10 cellular contexts compared by ENCODE assay signal in the genomic region with DNA sequence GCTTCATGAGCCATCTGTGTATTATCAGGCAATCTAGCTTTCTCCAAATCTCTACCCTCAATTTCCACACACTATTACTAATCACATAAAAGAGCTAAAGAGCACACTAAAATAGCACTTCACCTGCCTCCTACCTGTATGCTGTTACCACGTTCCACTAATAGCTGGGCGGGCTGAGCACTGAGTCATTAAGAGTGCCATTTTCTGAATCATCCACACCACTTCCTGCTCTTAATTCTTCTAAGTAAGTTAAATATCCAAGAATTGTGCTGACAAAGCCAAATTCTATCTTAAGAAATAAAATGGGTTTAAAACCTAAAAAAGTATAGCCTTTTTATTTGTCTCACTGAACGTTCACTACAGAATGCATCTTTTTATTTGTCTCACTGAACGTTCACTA. TPM values are rescaled to one million over a fixed set of nuclear protein-coding genes. Genes with fewer than 3 reads are reported as not detected.
DNase-seq lines count a peak whose midpoint lies in the region; ATAC-seq, FAIRE-seq and TF ChIP-seq lines count a peak whose summit lies in the region.
"Had no signal": no experiment of that assay in that cellular context is flagged by ENCODE, and none has a peak within 500 bp of the region (broad histone marks: within the 10 kb centered on the region; RNA-seq: fewer than 3 reads in every experiment).

No MANE protein-coding gene starts in this region.

- CTCF ChIA-PET in Calu3 (lab: Charles Lee) = interaction anchor here (0.6 to 1.1 kb wide), 3 partner anchors 140 to 282 kb away, joined by 3 to 4 read pairs (median 3); no protein-coding TSS in a partner anchor

- TF ChIP-seq CTCF in Calu3 (IDR thresholded peaks at IDR 0.05; ENCODE audit: unreplicated experiment) = no peak

- no peak for ATAC-seq in HG02798 (IDR thresholded peaks at IDR 0.05; ENCODE audit: poor library complexity, unreplicated experiment)
- ATAC-seq in HG02623 (IDR thresholded peaks at IDR 0.05; ENCODE audit: unreplicated experiment) = no peak
- ATAC-seq in GM18907 (IDR thresholded peaks at IDR 0.05; ENCODE audit: unreplicated experiment) = no peak

- H3K9me3 Mint-ChIP-seq in Calu3 (ENCODE audit: low read depth, unreplicated experiment) = no peaks in the 10 kb centered on the region
- H3K9me3 Mint-ChIP-seq: IgD-negative memory B cell had no signal

- DNase-seq in Calu3 (peak; percentile 55), RCC 7860 (ENCODE audit: low spot score) (peak; percentile 47), pulmonary artery endothelial cell (ENCODE audit: low read depth, low spot score) (peak; percentile 13), NCI-H510A (lab: John Stamatoyannopoulos, UW) (no peak)
- DNase-seq in activated naive CD4-positive, alpha-beta T cell treated with anti-CD3 and anti-CD28 coated beads, Interleukin-2, amount 50 U/mL, for 16 hours = peak; percentile 73

- FAIRE-seq in RCC 7860 (lab: Jason Lieb, UNC) = peak; percentile 81
- FAIRE-seq: endometrium had no signal

- H3K27me3 Mint-ChIP-seq in Calu3 (ENCODE audit: unreplicated experiment) = no peaks in the 10 kb centered on the region
- H3K27me3 Mint-ChIP-seq: IgD-negative memory B cell had no signal

- peaks cover 27% of the 10 kb centered on the region for H3K4me1 Mint-ChIP-seq in Calu3 (ENCODE audit: low read depth, unreplicated experiment)

- peak overlapping the region; percentile 6 for H3K4me3 Mint-ChIP-seq in Calu3 (ENCODE audit: low read depth, unreplicated experiment)
- H3K4me3 Mint-ChIP-seq: IgD-negative memory B cell had no signal

- intact Hi-C loops in Calu3 (cut with micrococcal nuclease; ENCODE audit: unreplicated experiment) = no loop called here

- BruUV-seq in Calu3 (replicated peaks; lab: Mats Ljungman, UMichigan) = no TSS peak

- H3K27ac Mint-ChIP-seq in Calu3 (ENCODE audit: unreplicated experiment) = peak overlapping the region; percentile 72
- H3K27ac Mint-ChIP-seq: IgD-negative memory B cell had no signal

- H3K36me3 Mint-ChIP-seq in Calu3 (ENCODE audit: insufficient read depth, unreplicated experiment) = peaks cover 26% of the 10 kb centered on the region

RNA-seq across cellular contexts. Expression of a gene that starts 35.7 kb away (rescaled TPM):
- total RNA-seq in Calu3 (2022) (31.3 and 32.6 TPM in 2 replicates), pulmonary artery endothelial cell (37.1 and 38.9 TPM in 2 replicates)
